In the genomic region with DNA sequence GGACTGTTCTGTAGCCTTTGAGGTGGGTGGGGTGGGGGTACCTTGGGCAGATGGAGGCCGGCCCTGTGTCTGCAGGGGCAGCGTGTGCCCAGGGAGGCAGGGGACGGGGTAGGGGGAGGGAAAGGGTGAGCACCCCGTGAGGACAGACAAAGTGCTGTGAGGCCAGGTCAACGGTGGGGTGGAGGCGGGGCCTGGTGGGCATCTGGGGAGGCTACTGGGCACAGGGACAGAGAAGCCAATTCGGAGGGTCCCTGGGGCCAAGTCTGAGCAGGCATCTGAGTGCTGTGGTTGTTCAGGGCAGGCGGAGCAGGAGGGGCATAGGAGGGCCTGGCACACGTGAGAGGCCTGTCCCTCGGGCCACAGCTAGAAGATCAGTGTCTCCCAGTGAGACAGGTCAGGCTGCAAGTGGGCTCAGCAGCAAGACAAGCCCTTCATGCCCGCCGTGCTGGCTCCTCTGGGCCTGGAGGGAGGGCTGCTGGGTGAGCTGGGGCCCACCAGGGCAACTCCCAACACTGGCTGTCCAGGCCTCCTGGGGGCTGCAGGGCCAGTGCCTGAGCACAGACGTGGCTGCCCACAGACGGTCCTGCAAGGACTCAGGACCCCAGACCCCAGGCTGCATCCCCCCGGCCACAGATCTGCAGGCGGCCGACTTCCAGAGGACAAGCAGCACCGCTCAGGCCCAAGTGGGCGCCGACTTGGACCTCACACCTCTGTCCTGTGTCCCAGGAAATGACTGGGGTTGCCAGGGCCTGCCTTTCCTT, we compare ENCODE assay signal across 1 cellular context.
TF ChIP-seq lines count a peak whose summit lies in the region.

No MANE protein-coding gene starts in this region.

TF ChIP-seq in SK-N-SH, 30 proteins besides CTCF, POLR2A, EP300 and RAD21 (continued from another document):
- TF ChIP-seq, protein P1, sequence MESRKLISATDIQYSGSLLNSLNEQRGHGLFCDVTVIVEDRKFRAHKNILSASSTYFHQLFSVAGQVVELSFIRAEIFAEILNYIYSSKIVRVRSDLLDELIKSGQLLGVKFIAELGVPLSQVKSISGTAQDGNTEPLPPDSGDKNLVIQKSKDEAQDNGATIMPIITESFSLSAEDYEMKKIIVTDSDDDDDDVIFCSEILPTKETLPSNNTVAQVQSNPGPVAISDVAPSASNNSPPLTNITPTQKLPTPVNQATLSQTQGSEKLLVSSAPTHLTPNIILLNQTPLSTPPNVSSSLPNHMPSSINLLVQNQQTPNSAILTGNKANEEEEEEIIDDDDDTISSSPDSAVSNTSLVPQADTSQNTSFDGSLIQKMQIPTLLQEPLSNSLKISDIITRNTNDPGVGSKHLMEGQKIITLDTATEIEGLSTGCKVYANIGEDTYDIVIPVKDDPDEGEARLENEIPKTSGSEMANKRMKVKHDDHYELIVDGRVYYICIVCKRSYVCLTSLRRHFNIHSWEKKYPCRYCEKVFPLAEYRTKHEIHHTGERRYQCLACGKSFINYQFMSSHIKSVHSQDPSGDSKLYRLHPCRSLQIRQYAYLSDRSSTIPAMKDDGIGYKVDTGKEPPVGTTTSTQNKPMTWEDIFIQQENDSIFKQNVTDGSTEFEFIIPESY (IDR thresholded peaks at IDR 0.05; ENCODE audit: borderline replicate concordance, low read depth), result no peak
- TF ChIP-seq SIN3A (IDR thresholded peaks at IDR 0.05; ENCODE audit: borderline replicate concordance, low read depth, low read length), result no peak
